Comparison of ENCODE assay signal across 8 cellular contexts in the genomic region with DNA sequence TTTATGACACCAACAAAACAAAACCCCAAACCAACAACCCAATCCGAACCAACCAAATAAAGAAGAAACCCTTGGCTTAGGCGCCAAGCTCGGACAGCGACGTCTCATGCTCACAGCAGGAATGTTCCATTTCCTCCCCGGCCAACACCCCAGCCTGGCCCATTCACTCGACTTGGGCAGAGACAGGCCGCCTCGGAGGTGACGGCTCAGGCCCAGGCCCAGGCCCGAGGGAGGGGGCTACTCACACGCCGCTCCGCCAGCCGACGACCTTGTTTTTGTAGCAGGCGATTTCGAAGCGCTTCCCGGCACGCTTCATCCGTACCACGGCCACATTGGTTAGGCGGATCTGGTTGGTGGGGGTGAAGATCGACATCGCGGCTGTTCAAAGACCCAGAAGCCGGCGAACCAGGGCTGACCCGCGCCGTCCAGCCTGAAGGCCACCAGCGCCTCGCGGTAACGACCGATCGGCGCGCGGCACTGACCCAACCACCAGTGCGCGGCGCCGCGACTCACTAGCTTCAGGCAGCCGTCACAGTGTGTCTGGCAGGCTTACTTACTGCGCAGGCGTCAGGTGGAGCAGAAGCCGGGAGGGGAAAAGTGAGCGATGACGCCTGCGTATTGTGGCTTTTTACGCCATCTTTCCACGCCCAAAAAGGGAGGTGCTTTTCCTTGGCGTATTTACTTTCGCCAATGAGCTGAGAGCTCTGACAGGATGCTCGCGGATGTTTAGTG.
DNase-seq lines count a peak whose midpoint lies in the region; ATAC-seq and TF ChIP-seq lines count a peak whose summit lies in the region.
"Not testable (repeated sequence)": the region's sequence is repeated elsewhere in the genome, so short reads cannot be mapped to it uniquely, and the experiment has no call there.

Gene SBDS, minus strand, starts transcription at position 542 of the 732 bp plus-strand sequence. Its CDS starts 169 bp downstream, at position 373.

- peak within 1 kb of the TSS; percentile 100 for H3K27ac Mint-ChIP-seq in nephron progenitor cell
- H3K27ac Mint-ChIP-seq in stimulated activated naive CD8-positive, alpha-beta T cell treated with anti-CD3 and anti-CD28 coated beads, Interleukin-15, amount 100 ng/mL, for 72 hours = peak within 1 kb of the TSS; percentile 99 to 100

- in situ Hi-C loops in HAP-1 (cut with MboI; ENCODE audit: low sequenced_read_pairs) = not testable (repeated sequence)

- not testable (repeated sequence) for H3K27me3 ChIP-seq in HAP-1 (ENCODE audit: low read depth); MM.1S (replicated peaks; ENCODE audit: insufficient read depth, low read length)

- H3K4me3 Mint-ChIP-seq in nephron progenitor cell = peak within 1 kb of the TSS; percentile 97
- H3K4me3 Mint-ChIP-seq in stimulated activated naive CD8-positive, alpha-beta T cell treated with anti-CD3 and anti-CD28 coated beads, Interleukin-15, amount 100 ng/mL, for 72 hours = peak within 1 kb of the TSS; percentile 91 to 99

- DNase-seq in HAP-1 (ENCODE audit: low spot score in 2 of 2) (peak; percentile 95 to 96), MM.1S (peak; percentile 99), SIG-M5 (lab: John Stamatoyannopoulos, UW) (peak; percentile 69), activated gamma-delta T cell (lab: John Stamatoyannopoulos, UW) (peak; percentile 67), fibroblast of the conjunctiva (ENCODE audit: low read depth) (peak; percentile 98), nephron progenitor cell (peak; percentile 91)
- DNase-seq in stimulated activated naive CD8-positive, alpha-beta T cell treated with anti-CD3 and anti-CD28 coated beads, Interleukin-15, amount 100 ng/mL, for 72 hours = peak; percentile 93 to 97

- peak; percentile 78 for ATAC-seq in stimulated activated naive CD8-positive, alpha-beta T cell treated with anti-CD3 and anti-CD28 coated beads, Interleukin-15, amount 100 ng/mL, for 72 hours

- H3K9me2 ChIP-seq in MM.1S (replicated peaks; ENCODE audit: insufficient read depth, low read length) = not testable (repeated sequence)

- H3K4me1 ChIP-seq in ES-I3 (ENCODE audit: insufficient read depth, low read length); HAP-1; MM.1S (ENCODE audit: low read length): not testable (repeated sequence)

- H3K9me3 Mint-ChIP-seq in nephron progenitor cell; stimulated activated naive CD8-positive, alpha-beta T cell treated with anti-CD3 and anti-CD28 coated beads, Interleukin-15, amount 100 ng/mL, for 72 hours: not testable (repeated sequence)

- not testable (repeated sequence) for H3F3A ChIP-seq in MM.1S (ENCODE audit: insufficient read depth, low read length)

- peaks cover 17% of the 10 kb centered on the region for H3K4me1 Mint-ChIP-seq in nephron progenitor cell
- peaks cover 26% of the 10 kb centered on the region for H3K4me1 Mint-ChIP-seq in stimulated activated naive CD8-positive, alpha-beta T cell treated with anti-CD3 and anti-CD28 coated beads, Interleukin-15, amount 100 ng/mL, for 72 hours

- H3K27me3 Mint-ChIP-seq in nephron progenitor cell (ENCODE audit: low read depth, poor library complexity); stimulated activated naive CD8-positive, alpha-beta T cell treated with anti-CD3 and anti-CD28 coated beads, Interleukin-15, amount 100 ng/mL, for 72 hours: not testable (repeated sequence)

- H3K4me3 ChIP-seq in HAP-1 = peak within 1 kb of the TSS; percentile 92
- peak within 1 kb of the TSS; percentile 83 for H3K4me3 ChIP-seq in MM.1S (ENCODE audit: low read length)

- H3K36me3 ChIP-seq in ES-I3 (ENCODE audit: insufficient read depth, low read length); MM.1S (replicated peaks; ENCODE audit: insufficient read depth, low read length): not testable (repeated sequence)
- H3K36me3 ChIP-seq in HAP-1 (replicated peaks) = peaks cover 17% of the 10 kb centered on the region

- H3K79me2 ChIP-seq in MM.1S (ENCODE audit: low read length) = peaks cover 41% of the 10 kb centered on the region

- peak within 1 kb of the TSS; percentile 45; the same call in 1 of the 2 replicates for H3K4me2 ChIP-seq in MM.1S (ENCODE audit: low read depth, low read length)

- H3K36me3 Mint-ChIP-seq in nephron progenitor cell (ENCODE audit: low read depth) = peaks cover 29% of the 10 kb centered on the region

- TF ChIP-seq CTCF in MM.1S (IDR thresholded peaks at IDR 0.05; ENCODE audit: low read length) = not testable (repeated sequence)
- peak; percentile 2 for TF ChIP-seq CTCF in nephron progenitor cell (IDR thresholded peaks at IDR 0.05)

- peak within 1 kb of the TSS; percentile 70 for H2AFZ ChIP-seq in MM.1S (ENCODE audit: low read length)

- H4K20me1 ChIP-seq in MM.1S (ENCODE audit: insufficient read depth, low read length) = not testable (repeated sequence)

- H3K9me3 ChIP-seq in ES-I3 (ENCODE audit: control insufficient read depth, insufficient read depth, low read length); HAP-1; MM.1S (replicated peaks; ENCODE audit: insufficient read depth, low read length): not testable (repeated sequence)

- H3K27ac ChIP-seq in MM.1S (ENCODE audit: low read length) = peak within 1 kb of the TSS; percentile 92

- H3K9ac ChIP-seq in ES-I3 (ENCODE audit: low read depth, low read length) (peak within 1 kb of the TSS; percentile 78), MM.1S (ENCODE audit: low read length) (peak within 1 kb of the TSS; percentile 94)

Comparison
In these comparisons a context has a peak if more than half of its experiments do, and no peak if none do; other contexts are left out.
1. Peak in every context shown above with its lines: DNase-seq, ATAC-seq, H3K4me3 ChIP-seq and H3K27ac ChIP-seq.